20 cellular contexts compared by ENCODE assay signal in the genomic region with DNA sequence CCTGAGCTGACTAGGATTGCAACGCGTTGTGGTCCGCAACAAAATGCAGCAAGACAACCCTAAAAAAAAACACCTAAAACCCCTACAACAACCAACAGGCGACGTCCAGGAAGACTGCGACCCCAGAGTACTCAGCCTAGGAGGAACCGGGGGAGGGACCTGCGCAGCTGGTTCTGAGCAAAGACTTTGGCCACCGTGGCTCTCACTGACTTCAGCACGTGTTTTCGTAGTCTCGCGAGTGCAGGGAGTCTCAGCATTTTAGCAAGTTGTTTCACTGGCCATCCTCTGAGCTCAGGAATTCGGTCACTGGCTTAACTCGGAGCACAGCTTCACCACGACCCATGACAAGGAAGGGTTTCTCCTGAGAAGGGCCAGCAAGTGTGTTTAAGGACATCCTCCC.
"Had no signal": no experiment of that assay in that cellular context is flagged by ENCODE, and none has a peak within 500 bp of the region (broad histone marks: within the 10 kb centered on the region; RNA-seq: fewer than 3 reads in every experiment).

No MANE protein-coding gene starts in this region.

- H3K27ac ChIP-seq: cardiac muscle cell, testis, upper lobe of left lung had no signal

- FAIRE-seq: frontal cortex had no signal

- H3K4me3 ChIP-seq: cardiac muscle cell, testis, upper lobe of left lung had no signal

- H3K4me1 ChIP-seq: testis, upper lobe of left lung had no signal

- H3K9me3 Mint-ChIP-seq: activated CD4-positive, alpha-beta memory T cell treated with anti-CD3 and anti-CD28 coated beads, Interleukin-2, amount 10 ng/mL, durations not matched to agents 7 days and 5 days; activated CD4-positive, alpha-beta T cell treated with anti-CD3 and anti-CD28 coated beads, Interleukin-2, amount 10 ng/mL, durations not matched to agents 24 days and 14 days; activated naive CD4-positive, alpha-beta T cell treated with anti-CD3 and anti-CD28 coated beads for 36 hours; activated T-cell treated with anti-CD3 and anti-CD28 coated beads, Interleukin-2, amount 50 U/mL, for 72 hours; dendritic cell treated with granulocyte-macrophage colony-stimulating factor and Interleukin-4, amounts not matched to agents 40 ng/mL and 50 ng/mL, for 4 days; memory B cell; natural killer cell treated with Interleukin-12 subunit alpha and Interleukin-12 subunit beta and Interleukin-15 and Interleukin-18, amount 100 ng/mL, for 72 hours; T-helper 1 cell treated with Interleukin-12 subunit alpha and Interleukin-12 subunit beta and Interleukin-4 antibody, amounts not matched to agents 30 μg/mL and 1 μg/mL, for 36 hours had no signal

- DNase-seq: activated CD4-positive, alpha-beta memory T cell treated with anti-CD3 and anti-CD28 coated beads, Interleukin-2, amount 10 ng/mL, durations not matched to agents 7 days and 5 days; activated CD4-positive, alpha-beta T cell treated with anti-CD3 and anti-CD28 coated beads, Interleukin-2, amount 10 ng/mL, durations not matched to agents 24 days and 14 days; activated CD4-positive, CD25-positive, alpha-beta regulatory T cell; activated effector memory CD4-positive, alpha-beta T cell treated with Interleukin-2 at 50 U/mL for 16 hours; activated naive CD4-positive, alpha-beta T cell treated with anti-CD3 and anti-CD28 coated beads for 36 hours; activated T-cell treated with anti-CD3 and anti-CD28 coated beads, Interleukin-2, amount 50 U/mL, for 72 hours; effector CD8-positive, alpha-beta T cell; glutamatergic neuron; hippocampal formation; retina; stimulated activated CD4-positive, alpha-beta T cell treated with anti-CD3 and anti-CD28 coated beads, Interleukin-4, amount 100 ng/mL, for 1 hour; stimulated activated naive CD4-positive, alpha-beta T cell; testis had no signal

- H3K27ac Mint-ChIP-seq: activated CD4-positive, alpha-beta memory T cell treated with anti-CD3 and anti-CD28 coated beads, Interleukin-2, amount 10 ng/mL, durations not matched to agents 7 days and 5 days; activated CD4-positive, alpha-beta T cell treated with anti-CD3 and anti-CD28 coated beads, Interleukin-2, amount 10 ng/mL, durations not matched to agents 24 days and 14 days; activated naive CD4-positive, alpha-beta T cell treated with anti-CD3 and anti-CD28 coated beads for 36 hours; activated T-cell treated with anti-CD3 and anti-CD28 coated beads, Interleukin-2, amount 50 U/mL, for 72 hours; dendritic cell treated with granulocyte-macrophage colony-stimulating factor and Interleukin-4, amounts not matched to agents 40 ng/mL and 50 ng/mL, for 4 days; memory B cell; T-helper 1 cell treated with Interleukin-12 subunit alpha and Interleukin-12 subunit beta and Interleukin-4 antibody, amounts not matched to agents 30 μg/mL and 1 μg/mL, for 36 hours had no signal

- ATAC-seq: activated T-cell treated with anti-CD3 and anti-CD28 coated beads, Interleukin-2, amount 50 U/mL, for 72 hours; natural killer cell treated with Interleukin-12 subunit alpha and Interleukin-12 subunit beta and Interleukin-15 and Interleukin-18, amount 100 ng/mL, for 72 hours had no signal

- H3K27me3 ChIP-seq: cardiac muscle cell, testis, upper lobe of left lung had no signal

- H3K27me3 Mint-ChIP-seq: activated CD4-positive, alpha-beta memory T cell treated with anti-CD3 and anti-CD28 coated beads, Interleukin-2, amount 10 ng/mL, durations not matched to agents 7 days and 5 days; activated CD4-positive, alpha-beta T cell treated with anti-CD3 and anti-CD28 coated beads, Interleukin-2, amount 10 ng/mL, durations not matched to agents 24 days and 14 days; dendritic cell treated with granulocyte-macrophage colony-stimulating factor and Interleukin-4, amounts not matched to agents 40 ng/mL and 50 ng/mL, for 4 days; memory B cell; natural killer cell treated with Interleukin-12 subunit alpha and Interleukin-12 subunit beta and Interleukin-15 and Interleukin-18, amount 100 ng/mL, for 72 hours had no signal

- H3K4me1 Mint-ChIP-seq: activated CD4-positive, alpha-beta memory T cell treated with anti-CD3 and anti-CD28 coated beads, Interleukin-2, amount 10 ng/mL, durations not matched to agents 7 days and 5 days; activated CD4-positive, alpha-beta T cell treated with anti-CD3 and anti-CD28 coated beads, Interleukin-2, amount 10 ng/mL, durations not matched to agents 24 days and 14 days had no signal

- H3K9me3 ChIP-seq: testis, upper lobe of left lung had no signal

- H3K4me3 Mint-ChIP-seq: activated CD4-positive, alpha-beta memory T cell treated with anti-CD3 and anti-CD28 coated beads, Interleukin-2, amount 10 ng/mL, durations not matched to agents 7 days and 5 days; activated CD4-positive, alpha-beta T cell treated with anti-CD3 and anti-CD28 coated beads, Interleukin-2, amount 10 ng/mL, durations not matched to agents 24 days and 14 days; activated naive CD4-positive, alpha-beta T cell treated with anti-CD3 and anti-CD28 coated beads for 36 hours; activated T-cell treated with anti-CD3 and anti-CD28 coated beads, Interleukin-2, amount 50 U/mL, for 72 hours; dendritic cell treated with granulocyte-macrophage colony-stimulating factor and Interleukin-4, amounts not matched to agents 40 ng/mL and 50 ng/mL, for 4 days; memory B cell; natural killer cell treated with Interleukin-12 subunit alpha and Interleukin-12 subunit beta and Interleukin-15 and Interleukin-18, amount 100 ng/mL, for 72 hours; T-helper 1 cell treated with Interleukin-12 subunit alpha and Interleukin-12 subunit beta and Interleukin-4 antibody, amounts not matched to agents 30 μg/mL and 1 μg/mL, for 36 hours had no signal

- H3K36me3 Mint-ChIP-seq: natural killer cell treated with Interleukin-12 subunit alpha and Interleukin-12 subunit beta and Interleukin-15 and Interleukin-18, amount 100 ng/mL, for 72 hours had no signal
